Comparison of ENCODE assay signal across 33 cellular contexts in genomic region chr7:50461695-50462094, GRCh38.
"Had no signal": no experiment of that assay in that cellular context is flagged by ENCODE, and none has a peak within 500 bp of the region (broad histone marks: within the 10 kb centered on the region; RNA-seq: fewer than 3 reads in every experiment).

No MANE protein-coding gene starts in this region.

- H3K27ac Mint-ChIP-seq: activated naive CD4-positive, alpha-beta T cell treated with anti-CD3 and anti-CD28 coated beads for 36 hours; activated naive CD4-positive, alpha-beta T cell treated with anti-CD3 and anti-CD28 coated beads, Interleukin-2, amount 10 ng/mL, durations not matched to agents 7 days and 5 days; activated naive CD4-positive, alpha-beta T cell treated with anti-CD3 and anti-CD28 coated beads, Interleukin-2, amount 50 U/mL, for 24 hours; activated naive CD4-positive, alpha-beta T cell treated with anti-CD3 and anti-CD28 coated beads, Interleukin-2, amount 50 U/mL, for 72 hours; activated naive CD8-positive, alpha-beta T cell; activated naive CD8-positive, alpha-beta T cell treated with anti-CD3 and anti-CD28 coated beads, Interleukin-2, amount 10 ng/mL, durations not matched to agents 7 days and 5 days; activated T-cell treated with anti-CD3 and anti-CD28 coated beads, Interleukin-2, amount 50 U/mL, for 24 hours; activated T-cell treated with anti-CD3 and anti-CD28 coated beads, Interleukin-2, amount 50 U/mL, for 72 hours; activated T-helper 1 cell treated with anti-CD3 and anti-CD28 coated beads, Interleukin-12 subunit alpha, Interleukin-12 subunit beta, Interleukin-2, Interleukin-4 antibody, amounts not matched to agents 30 ng/mL and 10 ng/mL and 1 ng/mL, durations not matched to agents 14 hours and 24 hours and 36 hours; activated T-helper 2 cell treated with anti-CD3 and anti-CD28 coated beads, Interferon-gamma antibody, Interleukin-2, Interleukin-4, amounts not matched to agents 10 μg/mL and 5 μg/mL and 100 μg/mL, durations not matched to agents 14 hours and 24 hours and 36 hours; brain had no signal

- H3K9me3 Mint-ChIP-seq: activated naive CD4-positive, alpha-beta T cell treated with anti-CD3 and anti-CD28 coated beads for 36 hours; activated naive CD4-positive, alpha-beta T cell treated with anti-CD3 and anti-CD28 coated beads, Interleukin-2, amount 10 ng/mL, durations not matched to agents 7 days and 5 days; activated naive CD4-positive, alpha-beta T cell treated with anti-CD3 and anti-CD28 coated beads, Interleukin-2, amount 50 U/mL, for 24 hours; activated naive CD4-positive, alpha-beta T cell treated with anti-CD3 and anti-CD28 coated beads, Interleukin-2, amount 50 U/mL, for 72 hours; activated naive CD8-positive, alpha-beta T cell treated with anti-CD3 and anti-CD28 coated beads, Interleukin-2, amount 10 ng/mL, durations not matched to agents 7 days and 5 days; activated T-cell treated with anti-CD3 and anti-CD28 coated beads, Interleukin-2, amount 50 U/mL, for 24 hours; activated T-cell treated with anti-CD3 and anti-CD28 coated beads, Interleukin-2, amount 50 U/mL, for 4 hours; activated T-cell treated with anti-CD3 and anti-CD28 coated beads, Interleukin-2, amount 50 U/mL, for 72 hours; activated T-helper 1 cell treated with anti-CD3 and anti-CD28 coated beads, Interleukin-12 subunit alpha, Interleukin-12 subunit beta, Interleukin-2, Interleukin-4 antibody, amounts not matched to agents 30 ng/mL and 10 ng/mL and 1 ng/mL, durations not matched to agents 14 hours and 24 hours and 36 hours; activated T-helper 2 cell treated with anti-CD3 and anti-CD28 coated beads, Interferon-gamma antibody, Interleukin-2, Interleukin-4, amounts not matched to agents 10 μg/mL and 5 μg/mL and 100 μg/mL, durations not matched to agents 14 hours and 24 hours and 36 hours; central memory CD8-positive, alpha-beta T cell had no signal

- DNase-seq: activated effector memory CD4-positive, alpha-beta T cell treated with anti-CD3 and anti-CD28 coated beads, Interleukin-2, amount 50 U/mL, for 16 hours; activated effector memory CD4-positive, alpha-beta T cell treated with Interleukin-2 at 50 U/mL for 16 hours; activated gamma-delta T cell; activated gamma-delta T cell treated with Interleukin-2 at 50 U/mL for 16 hours; activated naive CD4-positive, alpha-beta T cell; activated naive CD4-positive, alpha-beta T cell treated with anti-CD3 and anti-CD28 coated beads for 36 hours; activated naive CD4-positive, alpha-beta T cell treated with anti-CD3 and anti-CD28 coated beads, Interleukin-2, amount 10 ng/mL, durations not matched to agents 7 days and 5 days; activated naive CD4-positive, alpha-beta T cell treated with anti-CD3 and anti-CD28 coated beads, Interleukin-2, amount 50 U/mL, for 16 hours; activated naive CD4-positive, alpha-beta T cell treated with Interleukin-2 at 50 U/mL for 16 hours; activated naive CD8-positive, alpha-beta T cell treated with anti-CD3 and anti-CD28 coated beads, Interleukin-2, amount 10 ng/mL, durations not matched to agents 7 days and 5 days; activated T-cell treated with anti-CD3 and anti-CD28 coated beads for 4 hours; activated T-cell treated with anti-CD3 and anti-CD28 coated beads, Interleukin-2, amount 50 U/mL, for 1 hour; activated T-cell treated with anti-CD3 and anti-CD28 coated beads, Interleukin-2, amount 50 U/mL, for 24 hours; activated T-cell treated with anti-CD3 and anti-CD28 coated beads, Interleukin-2, amount 50 U/mL, for 4 hours; activated T-cell treated with anti-CD3 and anti-CD28 coated beads, Interleukin-2, amount 50 U/mL, for 48 hours; activated T-cell treated with anti-CD3 and anti-CD28 coated beads, Interleukin-2, amount 50 U/mL, for 72 hours; adrenal gland; amniotic stem cell; amygdala; anterior cingulate cortex; aorta; body of pancreas; brain microvascular endothelial cell; caudate nucleus; central memory CD4-positive, alpha-beta T cell; cerebellar nuclear complex had no signal

- H3K36me3 Mint-ChIP-seq: activated naive CD4-positive, alpha-beta T cell treated with anti-CD3 and anti-CD28 coated beads, Interleukin-2, amount 10 ng/mL, durations not matched to agents 7 days and 5 days; activated naive CD4-positive, alpha-beta T cell treated with anti-CD3 and anti-CD28 coated beads, Interleukin-2, amount 50 U/mL, for 24 hours; activated naive CD4-positive, alpha-beta T cell treated with anti-CD3 and anti-CD28 coated beads, Interleukin-2, amount 50 U/mL, for 72 hours; activated naive CD8-positive, alpha-beta T cell; activated naive CD8-positive, alpha-beta T cell treated with anti-CD3 and anti-CD28 coated beads, Interleukin-2, amount 10 ng/mL, durations not matched to agents 7 days and 5 days; brain had no signal

- H3K27me3 Mint-ChIP-seq: activated naive CD4-positive, alpha-beta T cell treated with anti-CD3 and anti-CD28 coated beads, Interleukin-2, amount 50 U/mL, for 24 hours; activated naive CD8-positive, alpha-beta T cell; activated T-cell treated with anti-CD3 and anti-CD28 coated beads, Interleukin-2, amount 50 U/mL, for 24 hours; central memory CD8-positive, alpha-beta T cell had no signal

- ATAC-seq: activated T-cell treated with anti-CD3 and anti-CD28 coated beads, Interleukin-2, amount 50 U/mL, for 4 hours; activated T-cell treated with anti-CD3 and anti-CD28 coated beads, Interleukin-2, amount 50 U/mL, for 72 hours; body of pancreas had no signal

- H3K4me3 Mint-ChIP-seq: activated naive CD4-positive, alpha-beta T cell treated with anti-CD3 and anti-CD28 coated beads for 36 hours; activated naive CD4-positive, alpha-beta T cell treated with anti-CD3 and anti-CD28 coated beads, Interleukin-2, amount 10 ng/mL, durations not matched to agents 7 days and 5 days; activated naive CD4-positive, alpha-beta T cell treated with anti-CD3 and anti-CD28 coated beads, Interleukin-2, amount 50 U/mL, for 24 hours; activated naive CD8-positive, alpha-beta T cell; activated naive CD8-positive, alpha-beta T cell treated with anti-CD3 and anti-CD28 coated beads, Interleukin-2, amount 10 ng/mL, durations not matched to agents 7 days and 5 days; activated T-cell treated with anti-CD3 and anti-CD28 coated beads, Interleukin-2, amount 50 U/mL, for 24 hours; activated T-cell treated with anti-CD3 and anti-CD28 coated beads, Interleukin-2, amount 50 U/mL, for 4 hours; activated T-cell treated with anti-CD3 and anti-CD28 coated beads, Interleukin-2, amount 50 U/mL, for 72 hours; activated T-helper 1 cell treated with anti-CD3 and anti-CD28 coated beads, Interleukin-12 subunit alpha, Interleukin-12 subunit beta, Interleukin-2, Interleukin-4 antibody, amounts not matched to agents 30 ng/mL and 10 ng/mL and 1 ng/mL, durations not matched to agents 14 hours and 24 hours and 36 hours; brain; central memory CD8-positive, alpha-beta T cell had no signal

- H3K4me1 Mint-ChIP-seq: activated naive CD4-positive, alpha-beta T cell treated with anti-CD3 and anti-CD28 coated beads, Interleukin-2, amount 50 U/mL, for 24 hours; activated naive CD8-positive, alpha-beta T cell treated with anti-CD3 and anti-CD28 coated beads, Interleukin-2, amount 10 ng/mL, durations not matched to agents 7 days and 5 days; central memory CD8-positive, alpha-beta T cell had no signal
